8 cellular contexts compared by ENCODE assay signal in the genomic region with DNA sequence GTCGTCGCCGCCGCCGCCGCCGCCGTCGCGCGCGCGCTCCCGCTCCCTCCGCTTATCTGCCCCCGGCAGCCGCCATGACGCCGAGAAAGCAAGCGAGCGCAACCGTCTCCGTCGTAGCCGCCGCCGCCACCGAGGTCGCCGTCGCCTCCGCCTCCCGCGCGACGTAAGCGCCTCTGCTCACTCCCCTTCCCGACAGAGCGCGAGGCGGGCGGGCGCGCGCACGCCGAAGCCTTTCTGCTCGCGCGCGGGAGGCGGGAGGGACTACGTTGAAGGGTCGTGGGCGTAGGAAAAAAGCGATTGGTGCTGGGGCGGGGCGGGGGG. TPM values are rescaled to one million over a fixed set of nuclear protein-coding genes. Genes with fewer than 3 reads are reported as not detected.
DNase-seq lines count a peak whose midpoint lies in the region; ATAC-seq and TF ChIP-seq lines count a peak whose summit lies in the region.

A gene (minus strand): TSS at position 206 of the 321 bp plus-strand sequence. CDS start 2,621 bp downstream, outside the sequence.

- H3K4me1 ChIP-seq in mammary epithelial cell (ENCODE audit: insufficient read depth, low read length): peaks cover 13% of the 10 kb centered on the region
- peaks cover 35 to 80% (median 73%) of the 10 kb centered on the region in 6 donors for H3K4me1 ChIP-seq in spleen

- peak; percentile 61 to 86 (median 83) for TF ChIP-seq POLR2A in spleen (IDR thresholded peaks at IDR 0.05)

- BruUV-seq in mammary epithelial cell (replicated peaks; lab: Mats Ljungman, UMichigan): no TSS peak

- ATAC-seq in GM18907 (IDR thresholded peaks at IDR 0.05; ENCODE audit: unreplicated experiment) (peak; percentile 60), HG03135 (IDR thresholded peaks at IDR 0.05; ENCODE audit: unreplicated experiment) (peak; percentile 57)

- CTCF ChIA-PET in AG04450 (lab: Charles Lee) (interaction anchor here (0.7 to 2.1 kb wide), 2 partner anchors 13 to 103 kb away, joined by 3 to 8 read pairs; no protein-coding TSS in a partner anchor), mammary epithelial cell (lab: Charles Lee; ENCODE audit: low non-redundant PET) (no interaction called here)

- no peaks in the 10 kb centered on the region; the same call in 1 of the 2 replicates for H3K9me3 ChIP-seq in AG04450 (ENCODE audit: control insufficient read depth, insufficient read depth, low read length)
- H3K9me3 ChIP-seq in WERI-Rb-1 (ENCODE audit: severe bottlenecking): no peaks in the 10 kb centered on the region
- H3K9me3 ChIP-seq in mammary epithelial cell (replicated peaks; ENCODE audit: insufficient read depth, low read length): no peaks in the 10 kb centered on the region
- H3K9me3 ChIP-seq in spleen: no peaks in the 10 kb centered on the region

- H3K36me3 ChIP-seq in WERI-Rb-1 (peaks cover 28% of the 10 kb centered on the region), mammary epithelial cell (ENCODE audit: insufficient read depth, low read length) (peaks cover 9% of the 10 kb centered on the region), spleen (peaks cover 0 to 25% (median 13%) of the 10 kb centered on the region in 6 donors)

- H3K79me2 ChIP-seq in mammary epithelial cell (ENCODE audit: insufficient read depth, low read length): peaks cover 73% of the 10 kb centered on the region

- in situ Hi-C loops in mammary epithelial cell (cut with MboI; ENCODE audit: low sequenced_read_pairs in 2 of 2): no loop called here

- peak within 1 kb of the TSS; percentile 94 for H3K4me2 ChIP-seq in mammary epithelial cell (ENCODE audit: insufficient read depth, low read depth, low read length)

- H3K27me3 ChIP-seq in AG04450 (ENCODE audit: control insufficient read depth, insufficient read depth, low read length): no peaks in the 10 kb centered on the region
- H3K27me3 ChIP-seq in WERI-Rb-1 (ENCODE audit: insufficient read depth, low read depth, severe bottlenecking): no peaks in the 10 kb centered on the region
- no peaks in the 10 kb centered on the region for H3K27me3 ChIP-seq in mammary epithelial cell (ENCODE audit: insufficient read depth, low read length)
- no peaks in the 10 kb centered on the region for H3K27me3 ChIP-seq in spleen (replicated peaks in 1 of 7)

- TF ChIP-seq CTCF in AG04450 (IDR thresholded peaks at IDR 0.05; ENCODE audit: low read depth, low read length): no peak
- no peak for TF ChIP-seq CTCF in WERI-Rb-1 (IDR thresholded peaks at IDR 0.05; ENCODE audit: low read depth, low read length)
- no peak for TF ChIP-seq CTCF in mammary epithelial cell (conservative IDR thresholded peaks at IDR 0.05 in 1 of 2, IDR thresholded peaks at IDR 0.05 in 1 of 2; ENCODE audit: extremely low read depth in 1 of 2, insufficient read depth in 1 of 2, low read depth in 1 of 2, low read length in 2 of 2)
- peak in 1 of 11 experiments; percentile 9 for TF ChIP-seq CTCF in spleen (IDR thresholded peaks at IDR 0.05 in 8 of 11, conservative IDR thresholded peaks at IDR 0.05 in 3 of 11)

- H3K27ac ChIP-seq in AG04450 (ENCODE audit: low read depth, low read length) (peak within 1 kb of the TSS; percentile 100), WERI-Rb-1 (peak within 1 kb of the TSS; percentile 95), mammary epithelial cell (ENCODE audit: insufficient read depth, low read depth, low read length) (peak within 1 kb of the TSS; percentile 93), spleen (peak within 1 kb of the TSS; percentile 99 to 100 (median 100))

- under 1% methylated on average over 54 of the region's 58 CpGs for WGBS in mammary epithelial cell (ENCODE audit: low coverage, missing lambda C conversion rate)
- 0 to 1% (median 0%) methylated on average over 23 to 58 of the region's 58 CpGs for WGBS in spleen, 5 donors

- H3K36me3 Mint-ChIP-seq in immature natural killer cell: peaks cover 3 to 17% (median 8%) of the 10 kb centered on the region in 3 donors

- POLR2A ChIA-PET in AG04450 (lab: Yijun Ruan, JAX): interaction anchor here (0.6 to 1.0 kb wide), 4 partner anchors 11 to 1623 kb away, joined by 3 read pairs; no protein-coding TSS in a partner anchor

- dilution Hi-C loops in mammary epithelial cell (cut with HindIII; ENCODE audit: low sequenced_read_pairs): no loop called here

- no peaks in the 10 kb centered on the region for H4K20me1 ChIP-seq in mammary epithelial cell (ENCODE audit: insufficient read depth, low read length)

- DNase-seq in AG04450 (ENCODE audit: low read depth, low spot score) (no peak), NCI-H2227 (lab: John Stamatoyannopoulos, UW; ENCODE audit: unreplicated experiment) (peak; percentile 96), WERI-Rb-1 (peak; percentile 95), mammary epithelial cell (peak; percentile 97), immature natural killer cell (peak; percentile 93 to 97 (median 96)), spleen (peak; percentile 99)

- H3K9ac ChIP-seq in mammary epithelial cell (ENCODE audit: insufficient read depth, low read length): peak within 1 kb of the TSS; percentile 95

- peak within 1 kb of the TSS; percentile 95 to 98 (median 96) for H3K4me3 Mint-ChIP-seq in immature natural killer cell

- no peaks in the 10 kb centered on the region for H3K9me3 Mint-ChIP-seq in immature natural killer cell

- H2AFZ ChIP-seq in mammary epithelial cell (ENCODE audit: low read depth, low read length): peak within 1 kb of the TSS; percentile 88

- intact Hi-C loops in mammary epithelial cell (cut with micrococcal nuclease): loop anchor here (1.0 to 5.0 kb wide), 4 partner anchors 22 to 514 kb away; a partner anchor contains a TSS
- intact Hi-C loops in spleen (cut with DNase I; ENCODE audit: low total_unique reads): loop anchor here (5.0 kb wide), 1 partner anchor 104 kb away; no protein-coding TSS in a partner anchor

- H3K4me3 ChIP-seq in AG04450 (ENCODE audit: low read depth, low read length) (peak within 1 kb of the TSS; percentile 92), WERI-Rb-1 (ENCODE audit: low read depth, low read length) (peak within 1 kb of the TSS; percentile 90), mammary epithelial cell (replicated peaks in 1 of 3; ENCODE audit: insufficient read depth in 1 of 3, low read depth in 2 of 3, low read length in 3 of 3) (peak within 1 kb of the TSS; percentile 63 to 93 (median 80)), spleen (peak within 1 kb of the TSS; percentile 58 to 92 (median 73))

- peaks cover 58 to 82% of the 10 kb centered on the region in 2 donors for H3K4me1 Mint-ChIP-seq in immature natural killer cell

- peaks cover 24 to 27% (median 25%) of the 10 kb centered on the region in 3 donors for H3K27me3 Mint-ChIP-seq in immature natural killer cell (ENCODE audit: low read depth in 3 of 3)

- peak within 1 kb of the TSS; percentile 96 to 99 (median 98) for H3K27ac Mint-ChIP-seq in immature natural killer cell

RNA-seq across cellular contexts. Expression of the gene that starts here (rescaled TPM):
- polyA plus RNA-seq in AG04450 (2011; rRNA removed): 19.4 and 26.4 TPM in 2 replicates
- polyA minus RNA-seq in AG04450 (2011; rRNA and poly(A)+ RNA removed): 16.4 and 38.8 TPM in 2 replicates
- 10 to 100 TPM; 34.9 to 39.8 TPM for total RNA-seq in mammary epithelial cell
- polyA plus RNA-seq in mammary epithelial cell: 11.6 TPM
- polyA minus RNA-seq in mammary epithelial cell: 49.4 TPM
- polyA plus RNA-seq in immature natural killer cell: 10 to 100 TPM in 1 of 3 donors, 1 to 10 TPM in 2; 5.0 to 10.4 (median 5.5) TPM
- 100 to 1,000 TPM in 2 of 7 donors, 10 to 100 TPM in 5; 58.8 to 118 (median 75.8) TPM for total RNA-seq in spleen
- polyA plus RNA-seq in spleen: 10 to 100 TPM; 17.3 to 33.3 (median 20.5) TPM
